ENCODE assay signal across 19 cellular contexts in genomic region chr12:38175538-38175937, GRCh38.
"Had no signal": no experiment of that assay in that cellular context is flagged by ENCODE, and none has a peak within 500 bp of the region (broad histone marks: within the 10 kb centered on the region; RNA-seq: fewer than 3 reads in every experiment).

No MANE protein-coding gene starts in this region.

- FAIRE-seq: islet of Langerhans had no signal

- DNase-seq: activated CD4-positive, alpha-beta T cell treated with anti-CD3 and anti-CD28 coated beads, Interleukin-2, amount 50 U/mL, for 1 hour; activated CD8-positive, alpha-beta memory T cell treated with anti-CD3 and anti-CD28 coated beads, Interleukin-2, amount 50 U/mL, for 48 hours; activated effector memory CD4-positive, alpha-beta T cell treated with Interleukin-2 at 50 U/mL for 16 hours; activated T-cell treated with anti-CD3 and anti-CD28 coated beads, Interleukin-2, amount 50 U/mL, for 48 hours; cerebellar nuclear complex; cortex of kidney; esophagus squamous epithelium; hippocampal formation; midbrain; retina; spleen; stimulated activated naive CD4-positive, alpha-beta T cell; thyroid gland had no signal

- H3K36me3 Mint-ChIP-seq: activated naive CD4-positive, alpha-beta T cell treated with anti-CD3 and anti-CD28 coated beads, Interleukin-2, amount 50 U/mL, for 24 hours had no signal

- ATAC-seq: activated CD4-positive, CD25-positive, alpha-beta regulatory T cell treated with anti-CD3 and anti-CD28 coated beads, Interleukin-2, amount 50 U/mL, for 24 hours; left lobe of liver had no signal

- H3K27ac Mint-ChIP-seq: activated naive CD4-positive, alpha-beta T cell treated with anti-CD3 and anti-CD28 coated beads, Interleukin-2, amount 50 U/mL, for 24 hours; nephron; T-helper 1 cell treated with Interleukin-12 subunit alpha and Interleukin-12 subunit beta and Interleukin-4 antibody, amounts not matched to agents 30 μg/mL and 1 μg/mL, for 36 hours had no signal

- H3K4me1 Mint-ChIP-seq: activated naive CD4-positive, alpha-beta T cell treated with anti-CD3 and anti-CD28 coated beads, Interleukin-2, amount 50 U/mL, for 24 hours; nephron had no signal

- H3K4me3 Mint-ChIP-seq: activated naive CD4-positive, alpha-beta T cell treated with anti-CD3 and anti-CD28 coated beads, Interleukin-2, amount 50 U/mL, for 24 hours; nephron; T-helper 1 cell treated with Interleukin-12 subunit alpha and Interleukin-12 subunit beta and Interleukin-4 antibody, amounts not matched to agents 30 μg/mL and 1 μg/mL, for 36 hours had no signal

- H3K9me3 Mint-ChIP-seq: activated naive CD4-positive, alpha-beta T cell treated with anti-CD3 and anti-CD28 coated beads, Interleukin-2, amount 50 U/mL, for 24 hours; T-helper 1 cell treated with Interleukin-12 subunit alpha and Interleukin-12 subunit beta and Interleukin-4 antibody, amounts not matched to agents 30 μg/mL and 1 μg/mL, for 36 hours had no signal
